Comparison of ENCODE assay signal across 29 cellular contexts in the genomic region with DNA sequence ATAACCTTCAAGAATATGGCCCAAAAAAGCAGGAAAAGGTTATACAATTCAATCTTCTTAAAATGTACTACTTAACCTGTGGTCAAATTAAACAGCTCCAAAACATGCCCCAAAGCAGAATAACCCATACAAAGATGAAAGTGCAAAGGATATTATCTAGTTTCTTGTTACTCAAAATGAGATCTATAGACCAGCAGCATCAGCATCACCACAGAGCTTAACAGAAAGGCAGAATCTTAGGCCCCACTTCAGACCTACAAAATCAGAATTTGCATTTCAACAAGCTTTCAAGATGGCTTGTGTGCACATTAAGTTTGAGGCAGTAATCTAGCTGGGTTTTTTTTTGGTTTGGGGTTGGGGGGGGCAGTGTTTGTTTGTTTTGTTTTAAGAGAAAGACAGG. TPM values are rescaled to one million over a fixed set of nuclear protein-coding genes. Genes with fewer than 3 reads are reported as not detected.
DNase-seq lines count a peak whose midpoint lies in the region; ATAC-seq, FAIRE-seq and TF ChIP-seq lines count a peak whose summit lies in the region.
"Had no signal": no experiment of that assay in that cellular context is flagged by ENCODE, and none has a peak within 500 bp of the region (broad histone marks: within the 10 kb centered on the region; RNA-seq: fewer than 3 reads in every experiment).

No MANE protein-coding gene starts in this region.

- no peak overlapping the region for H2AFZ ChIP-seq in GM23338

- H3K27me3 Mint-ChIP-seq in GM23338 (ENCODE audit: insufficient read depth, low read depth, poor library complexity), result peaks cover 3% of the 10 kb centered on the region
- H3K27me3 Mint-ChIP-seq: activated naive CD8-positive, alpha-beta T cell treated with anti-CD3 and anti-CD28 coated beads, Interleukin-2, amount 50 U/mL, for 24 hours; effector memory CD8-positive, alpha-beta T cell had no signal

- DNase-seq in GM10248 (ENCODE audit: extremely low spot score) (peak; percentile 26), GM12892 (ENCODE audit: insufficient read length) (peak; percentile 10), GM23338 (ENCODE audit: low spot score) (no peak), adrenal gland (no peak), anterior cingulate cortex (lab: John Stamatoyannopoulos, UW) (no peak), COLO668 (lab: John Stamatoyannopoulos, UW; ENCODE audit: unreplicated experiment) (no peak), NCI-H510A (lab: John Stamatoyannopoulos, UW) (no peak)
- DNase-seq: activated CD4-positive, CD25-positive, alpha-beta regulatory T cell treated with anti-CD3 and anti-CD28 coated beads, Interleukin-2, amount 50 U/mL, for 72 hours; activated CD8-positive, alpha-beta T cell treated with anti-CD3 and anti-CD28 coated beads, Interleukin-2, amount 10 ng/mL, durations not matched to agents 7 days and 5 days; activated gamma-delta T cell treated with Interleukin-2 at 50 U/mL for 16 hours; activated naive CD8-positive, alpha-beta T cell treated with anti-CD3 and anti-CD28 coated beads, Interleukin-2, amount 50 U/mL, for 24 hours; central memory CD4-positive, alpha-beta T cell; COR-L47; DMS53; effector memory CD8-positive, alpha-beta T cell; IMR-90; left ventricle myocardium inferior; mesenchymal stem cell; NCI-H146; NCI-H774; nephron progenitor cell; SHP77 treated with DMSO at 0.1 percent for 48 hours; stimulated activated naive CD4-positive, alpha-beta T cell treated with Interleukin-2 at 50 U/mL for 16 hours; testis had no signal

- peak overlapping the region; percentile 45; the same call in 1 of the 2 replicates for H3K27ac Mint-ChIP-seq in GM23338
- H3K27ac Mint-ChIP-seq: activated CD8-positive, alpha-beta T cell treated with anti-CD3 and anti-CD28 coated beads, Interleukin-2, amount 10 ng/mL, durations not matched to agents 7 days and 5 days; activated naive CD8-positive, alpha-beta T cell treated with anti-CD3 and anti-CD28 coated beads, Interleukin-2, amount 50 U/mL, for 24 hours; nephron progenitor cell had no signal

- H3K27me3 ChIP-seq in GM23338 (ENCODE audit: insufficient read depth) (no peaks in the 10 kb centered on the region), adrenal gland (no peaks in the 10 kb centered on the region)
- H3K27me3 ChIP-seq: BLaER1 treated with 17β-estradiol and CSF1 and Interleukin-3, amounts not matched to agents 10 nM and 100 nM; testis had no signal

- CTCF ChIA-PET in GM10248 (lab: Yijun Ruan, JAX), result interaction anchor here (0.9 to 1.1 kb wide), 3 partner anchors 10 to 13 kb away, joined by 3 to 4 read pairs (median 3); no protein-coding TSS in a partner anchor

- H3K9me2 ChIP-seq in GM23338 (ENCODE audit: insufficient read depth), result no peaks in the 10 kb centered on the region

- H3K27ac ChIP-seq in GM23338 (ENCODE audit: low read depth) (no peak overlapping the region), adrenal gland (peak overlapping the region in 3 of 5 donors; percentile 6 to 38 (median 17))
- H3K27ac ChIP-seq: BLaER1 treated with 17β-estradiol and CSF1 and Interleukin-3, amounts not matched to agents 10 nM and 100 nM; left ventricle myocardium inferior; skin epidermis; testis had no signal

- H3K4me1 ChIP-seq in GM23338 (ENCODE audit: insufficient read depth), result 0 out of 2 replicates have a peak, but pooled peaks cover 7% of the 10 kb centered on the region
- peaks cover 0 to 16% of the 10 kb centered on the region in 2 donors for H3K4me1 ChIP-seq in adrenal gland (replicated peaks in 1 of 2)
- H3K4me1 ChIP-seq: testis had no signal

- H3K36me3 Mint-ChIP-seq in GM23338 (ENCODE audit: low read depth), result peaks cover 20% of the 10 kb centered on the region

- ATAC-seq in GM23338 (no peak), HG02571 (IDR thresholded peaks at IDR 0.05; ENCODE audit: unreplicated experiment) (no peak)
- ATAC-seq: activated CD8-positive, alpha-beta T cell treated with anti-CD3 and anti-CD28 coated beads, Interleukin-2, amount 10 ng/mL, durations not matched to agents 7 days and 5 days; activated naive CD8-positive, alpha-beta T cell treated with anti-CD3 and anti-CD28 coated beads, Interleukin-2, amount 50 U/mL, for 24 hours; effector memory CD8-positive, alpha-beta T cell had no signal

- no peaks in the 10 kb centered on the region for H3K9me3 ChIP-seq in adrenal gland (replicated peaks in 1 of 3)
- H3K9me3 ChIP-seq: left ventricle myocardium inferior, testis had no signal

- peaks cover 4% of the 10 kb centered on the region for H3K4me1 Mint-ChIP-seq in GM23338
- H3K4me1 Mint-ChIP-seq: nephron progenitor cell had no signal

- POLR2A ChIA-PET in GM10248 (lab: Yijun Ruan, JAX), result interaction anchor here (0.5 to 0.6 kb wide), 2 partner anchors 65 to 550 kb away, joined by 3 to 5 read pairs; no protein-coding TSS in a partner anchor

- H3K4me3 Mint-ChIP-seq in GM23338, result no peak overlapping the region
- H3K4me3 Mint-ChIP-seq: activated CD8-positive, alpha-beta T cell treated with anti-CD3 and anti-CD28 coated beads, Interleukin-2, amount 10 ng/mL, durations not matched to agents 7 days and 5 days; activated naive CD8-positive, alpha-beta T cell treated with anti-CD3 and anti-CD28 coated beads, Interleukin-2, amount 50 U/mL, for 24 hours; effector memory CD8-positive, alpha-beta T cell; nephron progenitor cell had no signal

- H3K9me3 Mint-ChIP-seq in GM23338, result peaks cover 2% of the 10 kb centered on the region; the same call in 1 of the 3 replicates
- H3K9me3 Mint-ChIP-seq: activated naive CD8-positive, alpha-beta T cell treated with anti-CD3 and anti-CD28 coated beads, Interleukin-2, amount 50 U/mL, for 24 hours; effector memory CD8-positive, alpha-beta T cell had no signal

- H3F3A ChIP-seq in GM23338 (replicated peaks; ENCODE audit: low read depth), result no peaks in the 10 kb centered on the region

- H3K36me3 ChIP-seq in GM23338 (ENCODE audit: insufficient read depth) (no peaks in the 10 kb centered on the region), adrenal gland (replicated peaks in 1 of 2) (no peaks in the 10 kb centered on the region)
- H3K36me3 ChIP-seq: left ventricle myocardium inferior had no signal

- no peak for TF ChIP-seq POLR2A in GM12892 (IDR thresholded peaks at IDR 0.05; ENCODE audit: low read depth, low read length)
- TF ChIP-seq POLR2A in adrenal gland (IDR thresholded peaks at IDR 0.05), result no peak

- no peak for TF ChIP-seq CTCF in GM10248 (IDR thresholded peaks at IDR 0.05; ENCODE audit: control extremely low read depth, extremely low read depth, low read depth, missing control alignments)
- no peak for TF ChIP-seq CTCF in GM23338 (conservative IDR thresholded peaks at IDR 0.05; ENCODE audit: low read depth in 2 of 2)
- no peak for TF ChIP-seq CTCF in adrenal gland (IDR thresholded peaks at IDR 0.05)

- no peak for FAIRE-seq in GM12892 (lab: Jason Lieb, UNC)
- FAIRE-seq: islet of Langerhans, RCC 7860 had no signal

- intact Hi-C loops in adrenal gland (cut with DNase I), result no loop called here

- peaks cover 5% of the 10 kb centered on the region for H4K20me1 ChIP-seq in GM23338 (replicated peaks; ENCODE audit: insufficient read depth)
- H4K20me1 ChIP-seq: BLaER1 treated with 17β-estradiol and CSF1 and Interleukin-3, amounts not matched to agents 10 nM and 100 nM had no signal

- peaks cover 27% of the 10 kb centered on the region for H3K79me2 ChIP-seq in GM23338 (replicated peaks; ENCODE audit: insufficient read depth)

- no peak overlapping the region for H3K4me2 ChIP-seq in GM23338

- H3K4me3 ChIP-seq in GM23338, result no peak overlapping the region
- H3K4me3 ChIP-seq in adrenal gland, result no peak overlapping the region
- H3K4me3 ChIP-seq: BLaER1 treated with 17β-estradiol and CSF1 and Interleukin-3, amounts not matched to agents 10 nM and 100 nM; left ventricle myocardium inferior; skin epidermis; testis had no signal

TF ChIP-seq in GM23338, 12 proteins besides CTCF, POLR2A, EP300 and RAD21 (continues in another document):
- TF ChIP-seq POLR2AphosphoS5 (IDR thresholded peaks at IDR 0.05; ENCODE audit: low read depth), result no peak
- TF ChIP-seq, protein P1, sequence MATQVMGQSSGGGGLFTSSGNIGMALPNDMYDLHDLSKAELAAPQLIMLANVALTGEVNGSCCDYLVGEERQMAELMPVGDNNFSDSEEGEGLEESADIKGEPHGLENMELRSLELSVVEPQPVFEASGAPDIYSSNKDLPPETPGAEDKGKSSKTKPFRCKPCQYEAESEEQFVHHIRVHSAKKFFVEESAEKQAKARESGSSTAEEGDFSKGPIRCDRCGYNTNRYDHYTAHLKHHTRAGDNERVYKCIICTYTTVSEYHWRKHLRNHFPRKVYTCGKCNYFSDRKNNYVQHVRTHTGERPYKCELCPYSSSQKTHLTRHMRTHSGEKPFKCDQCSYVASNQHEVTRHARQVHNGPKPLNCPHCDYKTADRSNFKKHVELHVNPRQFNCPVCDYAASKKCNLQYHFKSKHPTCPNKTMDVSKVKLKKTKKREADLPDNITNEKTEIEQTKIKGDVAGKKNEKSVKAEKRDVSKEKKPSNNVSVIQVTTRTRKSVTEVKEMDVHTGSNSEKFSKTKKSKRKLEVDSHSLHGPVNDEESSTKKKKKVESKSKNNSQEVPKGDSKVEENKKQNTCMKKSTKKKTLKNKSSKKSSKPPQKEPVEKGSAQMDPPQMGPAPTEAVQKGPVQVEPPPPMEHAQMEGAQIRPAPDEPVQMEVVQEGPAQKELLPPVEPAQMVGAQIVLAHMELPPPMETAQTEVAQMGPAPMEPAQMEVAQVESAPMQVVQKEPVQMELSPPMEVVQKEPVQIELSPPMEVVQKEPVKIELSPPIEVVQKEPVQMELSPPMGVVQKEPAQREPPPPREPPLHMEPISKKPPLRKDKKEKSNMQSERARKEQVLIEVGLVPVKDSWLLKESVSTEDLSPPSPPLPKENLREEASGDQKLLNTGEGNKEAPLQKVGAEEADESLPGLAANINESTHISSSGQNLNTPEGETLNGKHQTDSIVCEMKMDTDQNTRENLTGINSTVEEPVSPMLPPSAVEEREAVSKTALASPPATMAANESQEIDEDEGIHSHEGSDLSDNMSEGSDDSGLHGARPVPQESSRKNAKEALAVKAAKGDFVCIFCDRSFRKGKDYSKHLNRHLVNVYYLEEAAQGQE (IDR thresholded peaks at IDR 0.05; ENCODE audit: unreplicated experiment), result no peak
- no peak for TF ChIP-seq EZH2 (IDR thresholded peaks at IDR 0.05; ENCODE audit: low read depth, unreplicated experiment)
- no peak for TF ChIP-seq EZH2phosphoT487 (IDR thresholded peaks at IDR 0.05; ENCODE audit: unreplicated experiment)
- no peak for TF ChIP-seq NANOG (IDR thresholded peaks at IDR 0.05; ENCODE audit: borderline replicate concordance)

RNA-seq across cellular contexts. Expression of a gene that starts 54.0 kb away (rescaled TPM):
- 5.2 TPM for polyA plus RNA-seq in GM12892 (2012; ENCODE audit: missing spikeins)
- total RNA-seq in GM23338 (2014; rRNA removed; shearing (Covaris generic)), result 21.8 and 35.0 TPM in 2 replicates
- polyA plus RNA-seq in GM23338 (2016; fragmentation: Nextera tagmentation; extraction: Ambion mirVana) (13.1 and 13.3 TPM in 2 replicates), adrenal gland (1 to 10 TPM; 1.4 to 6.3 (median 3.1) TPM)
- 10 to 100 TPM in 4 of 8 donors, 1 to 10 TPM in 4; 7.8 to 19.6 (median 11.7) TPM for total RNA-seq in adrenal gland

Comparison
In these comparisons a context has a peak if more than half of its experiments do, and no peak if none do; other contexts are left out.
1. DNase-seq: peak in GM10248 (single experiment) and GM12892 (single experiment); none in GM23338 (single experiment), adrenal gland (0 of 7), anterior cingulate cortex (0 of 58), COLO668 (single experiment) and NCI-H510A (single experiment).